ENCODE assay signal across 7 cellular contexts in the genomic region with DNA sequence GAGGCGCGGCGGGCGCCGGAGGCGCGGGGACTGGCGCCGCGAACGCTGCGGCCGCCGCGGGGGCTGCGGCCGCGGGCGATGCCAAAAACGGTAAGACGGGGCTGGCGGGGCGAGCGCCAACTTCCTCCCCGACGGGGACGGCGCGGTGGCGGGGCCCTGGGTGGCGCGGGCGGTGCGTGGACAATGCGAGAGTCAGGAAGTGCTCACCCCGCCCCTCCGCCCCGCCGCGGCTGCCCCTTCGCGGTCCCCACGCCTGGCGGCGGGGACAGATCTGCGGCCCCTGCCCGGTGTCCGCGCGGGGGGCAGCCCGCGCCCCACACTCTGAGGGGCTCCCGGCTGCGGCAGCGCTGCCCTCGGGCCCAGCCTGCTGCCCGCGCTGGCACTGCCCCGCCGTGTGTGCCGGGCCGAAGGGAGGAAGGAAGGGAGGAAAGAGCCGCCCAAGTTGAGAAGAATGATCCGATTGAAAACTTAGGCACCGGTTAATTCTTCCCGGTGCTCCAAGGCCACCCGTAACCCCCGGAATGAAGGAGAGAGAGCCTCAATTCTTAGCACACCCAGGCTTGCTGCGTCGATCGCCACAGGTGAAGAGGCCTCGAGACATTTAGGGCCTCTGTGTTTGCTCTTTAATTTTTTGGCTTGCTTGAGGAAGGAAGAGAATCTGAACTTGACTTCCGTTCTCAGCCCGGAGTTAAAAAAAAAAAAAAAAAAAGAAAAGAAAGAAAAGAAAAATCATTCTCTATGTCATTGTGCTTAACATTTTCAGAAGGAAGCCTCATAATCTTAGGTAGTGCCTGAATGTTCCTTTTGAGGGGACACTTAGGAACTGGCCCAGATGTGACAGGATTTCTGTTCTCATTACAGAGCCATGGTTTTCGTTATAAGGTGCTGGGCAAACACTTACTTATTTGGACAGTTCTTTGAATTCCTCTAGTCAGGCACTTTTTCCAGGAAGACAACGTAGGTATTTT. TPM values are rescaled to one million over a fixed set of nuclear protein-coding genes. Genes with fewer than 3 reads are reported as not detected.
DNase-seq lines count a peak whose midpoint lies in the region; ATAC-seq and TF ChIP-seq lines count a peak whose summit lies in the region.

No MANE protein-coding gene starts in this region.

- H3K27ac ChIP-seq in naive thymus-derived CD4-positive, alpha-beta T cell (ENCODE audit: low read depth, low read length) = peak overlapping the region; percentile 100
- peak overlapping the region; percentile 96 to 97 (median 97) for H3K27ac ChIP-seq in transverse colon

- CTCF ChIA-PET in naive thymus-derived CD4-positive, alpha-beta T cell (lab: Charles Lee) = interaction anchor here (1.7 kb wide), 1 partner anchor 24 kb away, joined by 5 read pairs; no protein-coding TSS in a partner anchor

- 0 to 5% methylated on average over 4 to 63 of the region's 76 CpGs for WGBS in transverse colon (ENCODE audit: low coverage in 1 of 2), 2 donors

- TF ChIP-seq EP300 in transverse colon (IDR thresholded peaks at IDR 0.05; ENCODE audit: low read depth) = no peak

- H3K4me3 ChIP-seq in fibroblast of mammary gland (ENCODE audit: control insufficient read depth, low read depth, low read length) = peak overlapping the region; percentile 67
- peak overlapping the region; percentile 93 for H3K4me3 ChIP-seq in naive thymus-derived CD4-positive, alpha-beta T cell (ENCODE audit: low read length)
- H3K4me3 ChIP-seq in transverse colon = peak overlapping the region; percentile 90 to 98 (median 96)

- H3K4me3 Mint-ChIP-seq in naive thymus-derived CD4-positive, alpha-beta T cell = peak overlapping the region; percentile 84 to 99 (median 93)

- no peaks in the 10 kb centered on the region for H3K36me3 ChIP-seq in naive thymus-derived CD4-positive, alpha-beta T cell (ENCODE audit: control insufficient read depth in 2 of 3, insufficient read depth in 3 of 3, low read length in 3 of 3)
- H3K36me3 ChIP-seq in transverse colon = no peaks in the 10 kb centered on the region

- H3K27me3 ChIP-seq in naive thymus-derived CD4-positive, alpha-beta T cell (ENCODE audit: control insufficient read depth in 2 of 2, insufficient read depth in 2 of 2, low read length in 2 of 2) = no peaks in the 10 kb centered on the region
- no peaks in the 10 kb centered on the region for H3K27me3 ChIP-seq in transverse colon

- peaks cover 56 to 80% (median 70%) of the 10 kb centered on the region in 7 donors for H3K4me1 Mint-ChIP-seq in naive thymus-derived CD4-positive, alpha-beta T cell

- intact Hi-C loops in naive thymus-derived CD4-positive, alpha-beta T cell (cut with micrococcal nuclease) = loop anchor here (1.0 to 10.0 kb wide), 10 partner anchors 15 to 1449 kb away; a partner anchor contains a TSS
- intact Hi-C loops in transverse colon (cut with DNase I; ENCODE audit: low total_unique reads) = loop anchor here (5.0 kb wide), 1 partner anchor 1209 kb away; no protein-coding TSS in a partner anchor

- DNase-seq in NOMO-1 treated with dmso at 0.1 percent for 144 hours (lab: John Stamatoyannopoulos, UW; ENCODE audit: unreplicated experiment) (peak; percentile 30), activated T-helper 1 cell treated with Interleukin-2 at 50 U/mL for 16 hours (ENCODE audit: low read depth) (peak; percentile 53), fibroblast of mammary gland (ENCODE audit: low read depth) (no peak), transverse colon (peak; percentile 78)
- peak; percentile 58 to 79 (median 72) for DNase-seq in naive thymus-derived CD4-positive, alpha-beta T cell

- peak; percentile 40 for TF ChIP-seq POLR2A in transverse colon (IDR thresholded peaks at IDR 0.05)

- H3K4me1 ChIP-seq in naive thymus-derived CD4-positive, alpha-beta T cell (ENCODE audit: control insufficient read depth in 2 of 2, insufficient read depth in 2 of 2, low read length in 2 of 2) = peaks cover 27 to 48% of the 10 kb centered on the region in 2 donors
- peaks cover 0 to 38% (median 18%) of the 10 kb centered on the region in 4 donors for H3K4me1 ChIP-seq in transverse colon

- in situ Hi-C loops in transverse colon (cut with MboI; ENCODE audit: low pct_ligation_motif_present in 1 of 4, low pct_unique_long_range_greater_than_20kb in 1 of 4, low sequenced_read_pairs in 3 of 4) = no loop called here

- H3K9me3 ChIP-seq in naive thymus-derived CD4-positive, alpha-beta T cell (ENCODE audit: control insufficient read depth in 2 of 3, low read length in 3 of 3) = no peaks in the 10 kb centered on the region
- H3K9me3 ChIP-seq in transverse colon = no peaks in the 10 kb centered on the region

- H3K27ac Mint-ChIP-seq in naive thymus-derived CD4-positive, alpha-beta T cell = peak overlapping the region; percentile 87 to 99 (median 98)

- peaks cover 0 to 14% (median 0%) of the 10 kb centered on the region in 11 donors for H3K9me3 Mint-ChIP-seq in naive thymus-derived CD4-positive, alpha-beta T cell

- POLR2A ChIA-PET in naive thymus-derived CD4-positive, alpha-beta T cell (lab: Charles Lee) = interaction anchor here (0.6 to 6.4 kb wide), 15 partner anchors 10 to 238 kb away, joined by 3 to 214 read pairs (median 9); a partner anchor contains a TSS

- ATAC-seq in GM18511 (IDR thresholded peaks at IDR 0.05; ENCODE audit: unreplicated experiment) (peak; percentile 44), HG02798 (IDR thresholded peaks at IDR 0.05; ENCODE audit: poor library complexity, unreplicated experiment) (peak; percentile 33)
- peak; percentile 50 for ATAC-seq in naive thymus-derived CD4-positive, alpha-beta T cell

- TF ChIP-seq CTCF in fibroblast of mammary gland (conservative IDR thresholded peaks at IDR 0.05; ENCODE audit: control insufficient read depth, insufficient read depth, low read depth, low read length) = no peak
- TF ChIP-seq CTCF in transverse colon (IDR thresholded peaks at IDR 0.05) = peak in 2 of 5 experiments; percentile 20 to 21

- H3K27me3 Mint-ChIP-seq in naive thymus-derived CD4-positive, alpha-beta T cell = peaks cover 0 to 2% (median 0%) of the 10 kb centered on the region in 5 donors

- H3K36me3 Mint-ChIP-seq in naive thymus-derived CD4-positive, alpha-beta T cell = peaks cover 4 to 31% (median 28%) of the 10 kb centered on the region in 5 donors

RNA-seq across cellular contexts. Expression of a gene that starts 1.0 kb away (rescaled TPM):
- 100 to 1,000 TPM in 3 of 5 experiments, 10 to 100 TPM in 2; 54.1 to 145 (median 130) TPM for total RNA-seq in naive thymus-derived CD4-positive, alpha-beta T cell
- 1 to 10 TPM; 5.5 to 6.3 TPM for polyA plus RNA-seq in naive thymus-derived CD4-positive, alpha-beta T cell
- total RNA-seq in transverse colon = 10 to 100 TPM; 34.4 to 53.7 (median 45.5) TPM
